In genomic region chr20:17648782-17649730, GRCh38 we compare ENCODE assay signal across 8 cellular contexts. TPM values are rescaled to one million over a fixed set of nuclear protein-coding genes. Genes with fewer than 3 reads are reported as not detected.
DNase-seq lines count a peak whose midpoint lies in the region; ATAC-seq, FAIRE-seq and TF ChIP-seq lines count a peak whose summit lies in the region.

No MANE protein-coding gene starts in this region.

- peaks cover 19% of the 10 kb centered on the region for H3K4me1 Mint-ChIP-seq in stimulated activated naive CD8-positive, alpha-beta T cell treated with anti-CD3 and anti-CD28 coated beads, Interleukin-15, amount 100 ng/mL, for 72 hours

- H2AFZ ChIP-seq in keratinocyte (ENCODE audit: control insufficient read depth, low read length): no peak overlapping the region

- ATAC-seq in stimulated activated naive CD8-positive, alpha-beta T cell treated with anti-CD3 and anti-CD28 coated beads, Interleukin-15, amount 100 ng/mL, for 72 hours: peak; percentile 78

- DNase-seq in NCI-H1417 treated with DMSO at 0.1 percent for 48 hours (lab: John Stamatoyannopoulos, UW): peak; percentile 13
- DNase-seq in activated naive CD4-positive, alpha-beta T cell treated with anti-CD3 and anti-CD28 coated beads, Interleukin-2, amount 50 U/mL, for 16 hours: peak; percentile 48
- DNase-seq in keratinocyte (ENCODE audit: low read depth, low spot score): no peak
- peak; percentile 11 to 39 for DNase-seq in stimulated activated naive CD8-positive, alpha-beta T cell treated with anti-CD3 and anti-CD28 coated beads, Interleukin-15, amount 100 ng/mL, for 72 hours
- DNase-seq in AG20443 (ENCODE audit: low spot score): no peak
- DNase-seq in globus pallidus (ENCODE audit: low spot score): no peak
- DNase-seq in HTR-8/SVneo (ENCODE audit: insufficient read length, low spot score): no peak

- no peaks in the 10 kb centered on the region for H3K9me3 Mint-ChIP-seq in stimulated activated naive CD8-positive, alpha-beta T cell treated with anti-CD3 and anti-CD28 coated beads, Interleukin-15, amount 100 ng/mL, for 72 hours

- H3K4me3 Mint-ChIP-seq in stimulated activated naive CD8-positive, alpha-beta T cell treated with anti-CD3 and anti-CD28 coated beads, Interleukin-15, amount 100 ng/mL, for 72 hours: no peak overlapping the region

- FAIRE-seq in keratinocyte (lab: Jason Lieb, UNC): no peak
- no peak for FAIRE-seq in HTR-8/SVneo (lab: Jason Lieb, UNC)

- H3K79me2 ChIP-seq in keratinocyte (ENCODE audit: control insufficient read depth, insufficient read depth, low read length): peaks cover 63% of the 10 kb centered on the region

- H3K36me3 ChIP-seq in keratinocyte (ENCODE audit: control insufficient read depth in 2 of 2, extremely low read depth in 1 of 2, insufficient read depth in 2 of 2, low read length in 2 of 2): peaks cover 5 to 19% of the 10 kb centered on the region in 2 experiments

- H3K27me3 Mint-ChIP-seq in stimulated activated naive CD8-positive, alpha-beta T cell treated with anti-CD3 and anti-CD28 coated beads, Interleukin-15, amount 100 ng/mL, for 72 hours: no peaks in the 10 kb centered on the region

- dilution Hi-C loops in keratinocyte (cut with MboI; ENCODE audit: extremely low pct_ligation_motif_present, low sequenced_read_pairs): no loop called here

- H3K4me2 ChIP-seq in keratinocyte (ENCODE audit: control insufficient read depth, extremely low read depth, insufficient read depth, low read depth, low read length): no peak overlapping the region

- H4K20me1 ChIP-seq in keratinocyte (ENCODE audit: control insufficient read depth, extremely low read depth, insufficient read depth, low read length): peaks cover 1% of the 10 kb centered on the region

- no peaks in the 10 kb centered on the region for H3K9me1 ChIP-seq in keratinocyte (ENCODE audit: control insufficient read depth, extremely low read depth, insufficient read depth, low read length)

- H3K27me3 ChIP-seq in keratinocyte (ENCODE audit: control insufficient read depth, extremely low read depth, insufficient read depth, low read length): no peaks in the 10 kb centered on the region

- H3K27ac ChIP-seq in keratinocyte (ENCODE audit: control insufficient read depth, insufficient read depth, low read length): no peak overlapping the region

- TF ChIP-seq CTCF in GM12872 (IDR thresholded peaks at IDR 0.05; ENCODE audit: insufficient read depth, low read depth, low read length): peak; percentile 48; the same call in 2 of the 3 replicates
- TF ChIP-seq CTCF in keratinocyte (optimal IDR thresholded peaks at IDR 0.05 in 1 of 3, IDR thresholded peaks at IDR 0.05 in 1 of 3, conservative IDR thresholded peaks at IDR 0.05 in 1 of 3; ENCODE audit: extremely low read depth in 1 of 3, insufficient read depth in 2 of 3, low read length in 3 of 3): peak; percentile 18 to 62 (median 49)

- no peaks in the 10 kb centered on the region for H3K4me1 ChIP-seq in keratinocyte (ENCODE audit: control insufficient read depth, extremely low read depth, insufficient read depth, low read length)

- H3K27ac Mint-ChIP-seq in stimulated activated naive CD8-positive, alpha-beta T cell treated with anti-CD3 and anti-CD28 coated beads, Interleukin-15, amount 100 ng/mL, for 72 hours: peak overlapping the region in 1 of 2 donors; percentile 58

- H3K9ac ChIP-seq in keratinocyte (ENCODE audit: control insufficient read depth, extremely low read depth, insufficient read depth, low read length): no peak overlapping the region

- no peaks in the 10 kb centered on the region for H3K9me3 ChIP-seq in keratinocyte (ENCODE audit: control insufficient read depth, low read depth, low read length)

- no peak overlapping the region for H3K4me3 ChIP-seq in keratinocyte (ENCODE audit: control insufficient read depth in 2 of 3, extremely low read depth in 1 of 3, insufficient read depth in 2 of 3, low read depth in 1 of 3, low read length in 3 of 3)

RNA-seq across cellular contexts. Expression of gene RRBP1, which starts 33.0 kb away (rescaled TPM):
- 43.3 to 86.2 TPM (median 43.9 TPM) in 3 replicates for polyA plus RNA-seq in keratinocyte
- 61.6 TPM for polyA plus RNA-seq in keratinocyte (2011; ENCODE audit: low read depth)
- 14.0 and 18.2 TPM in 2 replicates for polyA plus RNA-seq in keratinocyte (2011; cell fraction: cytosol; rRNA removed)
- 283 and 298 TPM in 2 replicates for polyA plus RNA-seq in keratinocyte (2011; cell fraction: nucleus; rRNA removed)
- 44.2 and 131 TPM in 2 replicates for polyA plus RNA-seq in keratinocyte (2012; ENCODE audit: low replicate concordance)
- 37.2 to 66.5 TPM (median 43.3 TPM) in 3 replicates for polyA minus RNA-seq in keratinocyte
- 31.3 TPM for polyA minus RNA-seq in keratinocyte (2011; cell fraction: cytosol; rRNA and poly(A)+ RNA removed)
- 152 and 196 TPM in 2 replicates for polyA minus RNA-seq in keratinocyte (2011; cell fraction: nucleus; rRNA and poly(A)+ RNA removed)

RNA-seq across cellular contexts. Expression of gene BANF2, which starts 50.7 kb away (rescaled TPM):
- not detected in 3 replicates for polyA plus RNA-seq in keratinocyte
- not detected for polyA plus RNA-seq in keratinocyte (2011; ENCODE audit: low read depth)
- not detected in 2 replicates for polyA plus RNA-seq in keratinocyte (2011; cell fraction: cytosol; rRNA removed)
- polyA plus RNA-seq in keratinocyte (2011; cell fraction: nucleus; rRNA removed): not detected in 2 replicates
- polyA plus RNA-seq in keratinocyte (2012; ENCODE audit: low replicate concordance): not detected in 2 replicates
- not detected in 3 replicates for polyA minus RNA-seq in keratinocyte
- polyA minus RNA-seq in keratinocyte (2011; cell fraction: cytosol; rRNA and poly(A)+ RNA removed): not detected
- not detected in 2 replicates for polyA minus RNA-seq in keratinocyte (2011; cell fraction: nucleus; rRNA and poly(A)+ RNA removed)

Comparison
In these comparisons a context has a peak if more than half of its experiments do, and no peak if none do; other contexts are left out.
1. DNase-seq: peak in NCI-H1417 treated with DMSO at 0.1 percent for 48 hours (single experiment), activated naive CD4-positive, alpha-beta T cell treated with anti-CD3 and anti-CD28 coated beads, Interleukin-2, amount 50 U/mL, for 16 hours (single experiment) and stimulated activated naive CD8-positive, alpha-beta T cell treated with anti-CD3 and anti-CD28 coated beads, Interleukin-15, amount 100 ng/mL, for 72 hours (2 of 2); none in keratinocyte (single experiment), AG20443 (single experiment), globus pallidus (single experiment) and HTR-8/SVneo (single experiment).